In genomic region chr6:47571488-47571887, GRCh38 we compare ENCODE assay signal across 24 cellular contexts.
DNase-seq lines count a peak whose midpoint lies in the region; ATAC-seq, FAIRE-seq and TF ChIP-seq lines count a peak whose summit lies in the region.
"Had no signal": no experiment of that assay in that cellular context is flagged by ENCODE, and none has a peak within 500 bp of the region (broad histone marks: within the 10 kb centered on the region; RNA-seq: fewer than 3 reads in every experiment).

No MANE protein-coding gene starts in this region.

- FAIRE-seq in astrocyte (lab: Jason Lieb, UNC), result no peak
- FAIRE-seq: H54, HTR-8/SVneo had no signal

- H3K9me3 ChIP-seq in breast epithelium (no peaks in the 10 kb centered on the region), astrocyte (ENCODE audit: insufficient read depth, low read depth, low read length) (no peaks in the 10 kb centered on the region)

- TF ChIP-seq POLR2A in breast epithelium (IDR thresholded peaks at IDR 0.05), result no peak

- H3K4me1 Mint-ChIP-seq in MCF 10A (ENCODE audit: insufficient read depth, unreplicated experiment) (no peaks in the 10 kb centered on the region), astrocyte (ENCODE audit: low read depth, unreplicated experiment) (peaks cover 11% of the 10 kb centered on the region)

- POLR2A ChIA-PET in MCF 10A (lab: Yijun Ruan, JAX), result no interaction called here

- BruUV-seq in MCF 10A (replicated peaks; lab: Mats Ljungman, UMichigan), result no TSS peak

- H3K79me2 ChIP-seq in astrocyte (ENCODE audit: insufficient read depth, low read length), result peaks cover 54% of the 10 kb centered on the region

- H3K4me3 Mint-ChIP-seq in MCF 10A (ENCODE audit: unreplicated experiment) (no peak overlapping the region), astrocyte (ENCODE audit: unreplicated experiment) (no peak overlapping the region)
- H3K4me3 Mint-ChIP-seq: HFFc6 had no signal

- DNase-seq in MCF 10A (ENCODE audit: unreplicated experiment) (no peak), breast epithelium (ENCODE audit: low spot score in 2 of 2) (no peak), astrocyte (ENCODE audit: low read depth) (peak; percentile 12), fibroblast of gingiva (ENCODE audit: low read depth) (peak; percentile 7), NCI-H1436 treated with DMSO at 0.1 percent for 48 hours (lab: John Stamatoyannopoulos, UW) (no peak), DMS79 treated with DMSO at 0.1 percent for 48 hours (lab: John Stamatoyannopoulos, UW) (no peak), NCI-H1092 (lab: John Stamatoyannopoulos, UW) (no peak)
- DNase-seq: ACHN, EL, HFFc6, NCI-H1417, NCI-H187 treated with DMSO at 0.1 percent for 48 hours, NCI-H2227 treated with DMSO at 0.1 percent for 48 hours, NCI-H510A, NCI-H748 treated with DMSO at 0.1 percent for 48 hours, SHP77 treated with DMSO at 0.1 percent for 48 hours, SW 1271 had no signal

- H3K27ac Mint-ChIP-seq in MCF 10A (ENCODE audit: low read depth, unreplicated experiment), result peak overlapping the region; percentile 18
- H3K27ac Mint-ChIP-seq in astrocyte (ENCODE audit: unreplicated experiment), result no peak overlapping the region
- H3K27ac Mint-ChIP-seq: HFFc6 had no signal

- H3K27me3 Mint-ChIP-seq in MCF 10A (ENCODE audit: insufficient read depth, unreplicated experiment) (no peaks in the 10 kb centered on the region), astrocyte (ENCODE audit: low read depth, unreplicated experiment) (no peaks in the 10 kb centered on the region)

- no peak overlapping the region for H3K9ac ChIP-seq in astrocyte (ENCODE audit: low read length)

- intact Hi-C loops in MCF 10A (cut with micrococcal nuclease), result no loop called here
- intact Hi-C loops in breast epithelium (cut with DNase I; ENCODE audit: low total_unique reads), result no loop called here

- H3K9me3 Mint-ChIP-seq in MCF 10A (ENCODE audit: unreplicated experiment) (no peaks in the 10 kb centered on the region), astrocyte (ENCODE audit: unreplicated experiment) (no peaks in the 10 kb centered on the region)
- H3K9me3 Mint-ChIP-seq: HFFc6 had no signal

- H4K20me1 ChIP-seq in astrocyte (ENCODE audit: insufficient read depth, low read length), result peaks cover 40% of the 10 kb centered on the region

- H3K27me3 ChIP-seq in breast epithelium (no peaks in the 10 kb centered on the region), astrocyte (ENCODE audit: insufficient read depth, low read length) (no peaks in the 10 kb centered on the region)

- H3K4me1 ChIP-seq in breast epithelium, result no peaks in the 10 kb centered on the region
- no peaks in the 10 kb centered on the region for H3K4me1 ChIP-seq in astrocyte (ENCODE audit: insufficient read depth, low read length)

- peaks cover 5% of the 10 kb centered on the region for H3K36me3 Mint-ChIP-seq in MCF 10A (ENCODE audit: insufficient read depth, unreplicated experiment)
- peaks cover under 1% of the 10 kb centered on the region for H3K36me3 Mint-ChIP-seq in astrocyte (ENCODE audit: low read depth, unreplicated experiment)

- H3K36me3 ChIP-seq in breast epithelium (no peaks in the 10 kb centered on the region), astrocyte (ENCODE audit: insufficient read depth, low read length) (no peaks in the 10 kb centered on the region)

- H3K4me2 ChIP-seq in astrocyte (ENCODE audit: low read length), result no peak overlapping the region

- CTCF ChIA-PET in MCF 10A (lab: Yijun Ruan, JAX), result no interaction called here

- no peak for ATAC-seq in HG03460 (IDR thresholded peaks at IDR 0.05; ENCODE audit: unreplicated experiment)

- TF ChIP-seq CTCF in MCF 10A (IDR thresholded peaks at IDR 0.05; ENCODE audit: unreplicated experiment) (no peak), breast epithelium (IDR thresholded peaks at IDR 0.05) (no peak), astrocyte (IDR thresholded peaks at IDR 0.05; ENCODE audit: insufficient read depth, low read depth, low read length) (no peak)

- H3K4me3 ChIP-seq in breast epithelium (no peak overlapping the region), astrocyte (ENCODE audit: insufficient read depth, low read depth, low read length) (no peak overlapping the region)
- H3K4me3 ChIP-seq: SK-N-MC had no signal

- H3K27ac ChIP-seq in breast epithelium (no peak overlapping the region), astrocyte (ENCODE audit: low read depth, low read length) (no peak overlapping the region)
- H3K27ac ChIP-seq: 22Rv1, C4-2B, RWPE1, SK-N-MC had no signal

- H2AFZ ChIP-seq in astrocyte (ENCODE audit: low read depth, low read length), result no peak overlapping the region

Comparison
In these comparisons a context has a peak if more than half of its experiments do, and no peak if none do; other contexts are left out.
1. DNase-seq: peak in astrocyte (single experiment) and fibroblast of gingiva (single experiment); none in MCF 10A (single experiment), breast epithelium (0 of 2), NCI-H1436 treated with DMSO at 0.1 percent for 48 hours (single experiment), DMS79 treated with DMSO at 0.1 percent for 48 hours (single experiment) and NCI-H1092 (single experiment).